23 cellular contexts compared by ENCODE assay signal in the genomic region with DNA sequence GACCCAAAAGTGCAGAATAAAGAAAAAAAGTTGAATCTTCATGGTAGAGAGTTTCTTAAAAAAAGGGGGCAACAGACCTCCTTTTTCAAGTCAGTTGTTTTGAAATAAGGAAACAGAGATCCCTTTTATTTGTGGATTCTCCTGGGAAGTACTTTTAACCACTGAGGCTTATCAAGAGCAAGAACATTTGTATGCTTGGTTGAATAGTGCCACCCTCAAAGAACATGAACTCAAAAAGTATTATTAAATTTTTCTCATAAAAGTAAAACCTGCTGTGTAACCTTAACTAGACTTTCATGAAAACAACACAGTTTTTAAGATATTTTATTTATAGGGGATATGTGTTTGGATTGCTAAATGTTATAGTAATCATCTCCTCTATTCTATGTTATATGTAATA.
"Had no signal": no experiment of that assay in that cellular context is flagged by ENCODE, and none has a peak within 500 bp of the region (broad histone marks: within the 10 kb centered on the region; RNA-seq: fewer than 3 reads in every experiment).

DEFB110 (minus strand) TSS at position 101 of the 400 bp plus-strand sequence; CDS start at position 42, 59 bp downstream.

- H3K4me1 ChIP-seq: colonic mucosa, esophagus muscularis mucosa, esophagus squamous epithelium, foreskin keratinocyte, gastrocnemius medialis, gastroesophageal sphincter, heart left ventricle, heart right ventricle had no signal

- H3K27me3 ChIP-seq: colonic mucosa, esophagus muscularis mucosa, esophagus squamous epithelium, foreskin keratinocyte, gastrocnemius medialis, gastroesophageal sphincter, heart left ventricle, heart right ventricle had no signal

- DNase-seq: colonic mucosa; cortex of kidney; dermis blood vessel endothelial cell; dorsolateral prefrontal cortex; effector CD4-positive, alpha-beta T cell; effector CD8-positive, alpha-beta T cell; effector memory CD4-positive, alpha-beta T cell; effector memory CD8-positive, alpha-beta T cell; endodermal cell; erythroblast; esophagus squamous epithelium; foreskin fibroblast; foreskin keratinocyte; foreskin melanocyte; gastrocnemius medialis; glutamatergic neuron; head of caudate nucleus; heart left ventricle; heart right ventricle had no signal

- H3K9me3 ChIP-seq: colonic mucosa, esophagus muscularis mucosa, esophagus squamous epithelium, gastrocnemius medialis, gastroesophageal sphincter, heart left ventricle, heart right ventricle had no signal

- H3K4me3 ChIP-seq: colonic mucosa, coronary artery, dorsolateral prefrontal cortex, esophagus muscularis mucosa, esophagus squamous epithelium, gastrocnemius medialis, gastroesophageal sphincter, heart left ventricle, heart right ventricle had no signal

- H3K36me3 ChIP-seq: colonic mucosa, esophagus muscularis mucosa, esophagus squamous epithelium, gastrocnemius medialis, gastroesophageal sphincter, heart left ventricle, heart right ventricle had no signal

- H3K27ac ChIP-seq: colonic mucosa, coronary artery, dorsolateral prefrontal cortex, epithelial cell of prostate, esophagus muscularis mucosa, esophagus squamous epithelium, foreskin keratinocyte, gastrocnemius medialis, gastroesophageal sphincter, heart left ventricle, heart right ventricle had no signal
